In genomic region chr11:75541301-75541929, GRCh38 we compare ENCODE assay signal across 21 cellular contexts.
"Had no signal": no experiment of that assay in that cellular context is flagged by ENCODE, and none has a peak within 500 bp of the region (broad histone marks: within the 10 kb centered on the region; RNA-seq: fewer than 3 reads in every experiment).

No MANE protein-coding gene starts in this region.

- DNase-seq: cortex of kidney; dorsolateral prefrontal cortex; effector CD8-positive, alpha-beta T cell; gastrocnemius medialis; heart right ventricle; islet precursor cell; mammary epithelial cell; natural killer cell; pancreas; stimulated activated CD4-positive, alpha-beta T cell treated with anti-CD3 and anti-CD28 coated beads, Interleukin-4, amount 100 ng/mL, for 1 hour; stimulated activated CD8-positive, alpha-beta memory T cell treated with anti-CD3 and anti-CD28 coated beads, Interleukin-4, amount 100 ng/mL, for 48 hours; stimulated activated naive CD8-positive, alpha-beta T cell treated with anti-CD3 and anti-CD28 coated beads, Interleukin-15, Interleukin-2, amounts not matched to agents 100 U/mL and 50 U/mL, for 24 hours; thyroid gland had no signal

- H3K4me3 ChIP-seq: dorsolateral prefrontal cortex, gastrocnemius medialis, heart right ventricle, pancreas, prostate gland, suprapubic skin, thyroid gland had no signal

- H3K4me1 ChIP-seq: gastrocnemius medialis, pancreas, prostate gland, suprapubic skin, thyroid gland had no signal

- H3K27me3 Mint-ChIP-seq: type B pancreatic cell had no signal

- H3K9me3 ChIP-seq: gastrocnemius medialis, heart right ventricle, pancreas, prostate gland, suprapubic skin, thyroid gland had no signal

- H3K27me3 ChIP-seq: dorsolateral prefrontal cortex, gastrocnemius medialis, heart right ventricle, pancreas, suprapubic skin, thyroid gland had no signal

- ATAC-seq: esophagus mucosa; gastrocnemius medialis; heart right ventricle; left lobe of liver; natural killer cell; pancreas; sciatic nerve; stimulated activated effector memory CD8-positive, alpha-beta T cell treated with anti-CD3 and anti-CD28 coated beads, Interleukin-12 subunit alpha, Interleukin-12 subunit beta, amount 100 ng/mL, for 72 hours; stimulated activated naive CD8-positive, alpha-beta T cell treated with anti-CD3 and anti-CD28 coated beads, Interleukin-15, Interleukin-2, amounts not matched to agents 100 U/mL and 50 U/mL, for 24 hours had no signal

- H3K27ac Mint-ChIP-seq: type B pancreatic cell had no signal

- H3K4me3 Mint-ChIP-seq: natural killer cell; neural crest cell; stimulated activated effector memory CD8-positive, alpha-beta T cell treated with anti-CD3 and anti-CD28 coated beads, Interleukin-12 subunit alpha, Interleukin-12 subunit beta, amount 100 ng/mL, for 72 hours; type B pancreatic cell had no signal

- H3K9me3 Mint-ChIP-seq: natural killer cell; neural crest cell; stimulated activated effector memory CD8-positive, alpha-beta T cell treated with anti-CD3 and anti-CD28 coated beads, Interleukin-12 subunit alpha, Interleukin-12 subunit beta, amount 100 ng/mL, for 72 hours; type B pancreatic cell had no signal

- H3K36me3 ChIP-seq: gastrocnemius medialis, heart right ventricle, pancreas, prostate gland, suprapubic skin, thyroid gland had no signal

- H3K36me3 Mint-ChIP-seq: natural killer cell; stimulated activated effector memory CD8-positive, alpha-beta T cell treated with anti-CD3 and anti-CD28 coated beads, Interleukin-12 subunit alpha, Interleukin-12 subunit beta, amount 100 ng/mL, for 72 hours; type B pancreatic cell had no signal

- H3K27ac ChIP-seq: dorsolateral prefrontal cortex, gastrocnemius medialis, heart right ventricle, pancreas, prostate gland, suprapubic skin, thyroid gland had no signal
